In the genomic region with DNA sequence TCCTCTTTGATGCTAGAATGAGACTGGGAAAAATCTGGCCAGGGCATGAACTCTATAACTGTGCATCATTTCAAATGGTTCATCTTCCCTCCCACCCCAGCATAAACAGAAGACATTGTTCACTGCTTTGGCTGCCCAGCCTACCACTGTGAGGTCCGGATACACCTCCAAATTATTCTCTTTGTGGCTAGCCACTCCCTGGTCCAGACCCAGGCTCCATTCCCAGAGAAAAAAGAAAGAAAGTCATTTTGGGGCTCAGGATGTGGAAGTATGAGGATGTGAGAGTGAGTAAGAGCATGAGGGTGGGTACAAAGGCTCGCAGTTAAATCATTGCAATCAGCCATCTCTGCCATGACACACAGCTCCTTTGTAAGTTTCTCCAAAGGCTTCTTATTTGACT, we compare ENCODE assay signal across 1 cellular context.
TF ChIP-seq lines count a peak whose summit lies in the region.

No MANE protein-coding gene starts in this region.

TF ChIP-seq in IMR-90, 13 proteins besides CTCF, POLR2A, EP300 and RAD21 (continued from another document):
- no peak for TF ChIP-seq MXI1 (IDR thresholded peaks at IDR 0.05; ENCODE audit: borderline replicate concordance, low read depth, low read length)
- no peak for TF ChIP-seq MAZ (IDR thresholded peaks at IDR 0.05; ENCODE audit: borderline replicate concordance, low read depth, low read length)
TF ChIP-seq in IMR-90: peak in this region for 0.
